In the genomic region with DNA sequence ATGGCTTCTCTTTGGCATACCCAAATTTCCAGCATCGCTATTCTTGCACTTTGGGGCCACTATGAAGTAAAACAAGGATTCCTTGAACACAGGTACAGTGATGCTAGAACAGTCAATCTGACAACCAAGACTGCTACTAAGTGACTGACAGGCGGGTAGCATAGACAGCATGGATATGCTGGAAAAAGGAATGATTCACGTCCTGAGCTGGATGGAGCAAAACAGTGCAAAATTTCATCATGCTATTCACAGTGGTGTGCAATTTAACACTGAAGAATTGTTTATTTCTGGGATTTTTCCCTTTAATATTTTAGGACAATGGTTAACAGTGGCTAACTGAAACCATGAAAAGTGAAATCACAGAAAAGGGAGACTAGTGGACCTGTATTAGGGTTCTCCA, we compare ENCODE assay signal across 23 cellular contexts.
"Had no signal": no experiment of that assay in that cellular context is flagged by ENCODE, and none has a peak within 500 bp of the region (broad histone marks: within the 10 kb centered on the region; RNA-seq: fewer than 3 reads in every experiment).

No MANE protein-coding gene starts in this region.

- H3K4me1 ChIP-seq: adrenal gland, esophagus squamous epithelium, gastrocnemius medialis, tibial artery had no signal

- H3K4me3 ChIP-seq: adrenal gland, coronary artery, esophagus squamous epithelium, gastrocnemius medialis, lung, skin epidermis, tibial artery had no signal

- H3K36me3 ChIP-seq: adrenal gland, esophagus squamous epithelium, gastrocnemius medialis, tibial artery, WERI-Rb-1 had no signal

- H3K9me3 ChIP-seq: adrenal gland, esophagus squamous epithelium, gastrocnemius medialis, tibial artery had no signal

- H3K4me3 Mint-ChIP-seq: activated CD4-positive, alpha-beta memory T cell treated with anti-CD3 and anti-CD28 coated beads, Interleukin-2, amount 10 ng/mL, durations not matched to agents 7 days and 5 days; activated CD4-positive, alpha-beta T cell treated with anti-CD3 and anti-CD28 coated beads for 36 hours; activated T-cell treated with anti-CD3 and anti-CD28 coated beads, Interleukin-2, amount 50 U/mL, for 24 hours; naive B cell had no signal

- H3K36me3 Mint-ChIP-seq: naive B cell had no signal

- H3K27me3 Mint-ChIP-seq: activated CD4-positive, alpha-beta memory T cell treated with anti-CD3 and anti-CD28 coated beads, Interleukin-2, amount 10 ng/mL, durations not matched to agents 7 days and 5 days; activated CD4-positive, alpha-beta T cell treated with anti-CD3 and anti-CD28 coated beads for 36 hours; activated T-cell treated with anti-CD3 and anti-CD28 coated beads, Interleukin-2, amount 50 U/mL, for 24 hours; naive B cell had no signal

- H3K27ac ChIP-seq: adrenal gland, coronary artery, esophagus squamous epithelium, gastrocnemius medialis, skin epidermis, tibial artery, WERI-Rb-1 had no signal

- H3K27ac Mint-ChIP-seq: activated CD4-positive, alpha-beta memory T cell treated with anti-CD3 and anti-CD28 coated beads, Interleukin-2, amount 10 ng/mL, durations not matched to agents 7 days and 5 days; activated CD4-positive, alpha-beta T cell treated with anti-CD3 and anti-CD28 coated beads for 36 hours; activated T-cell treated with anti-CD3 and anti-CD28 coated beads, Interleukin-2, amount 50 U/mL, for 24 hours; naive B cell had no signal

- ATAC-seq: activated CD4-positive, alpha-beta T cell treated with anti-CD3 and anti-CD28 coated beads for 36 hours; gastrocnemius medialis had no signal

- H3K27me3 ChIP-seq: adrenal gland, esophagus squamous epithelium, gastrocnemius medialis, tibial artery had no signal

- H3K4me1 Mint-ChIP-seq: activated CD4-positive, alpha-beta memory T cell treated with anti-CD3 and anti-CD28 coated beads, Interleukin-2, amount 10 ng/mL, durations not matched to agents 7 days and 5 days; activated CD4-positive, alpha-beta T cell treated with anti-CD3 and anti-CD28 coated beads for 36 hours; naive B cell had no signal

- FAIRE-seq: urothelium cell line had no signal

- DNase-seq: activated CD4-positive, alpha-beta memory T cell treated with anti-CD3 and anti-CD28 coated beads, Interleukin-2, amount 10 ng/mL, durations not matched to agents 7 days and 5 days; activated CD4-positive, alpha-beta T cell treated with anti-CD3 and anti-CD28 coated beads for 36 hours; activated effector memory CD4-positive, alpha-beta T cell treated with Interleukin-2 at 50 U/mL for 16 hours; activated naive CD4-positive, alpha-beta T cell treated with anti-CD3 and anti-CD28 coated beads, Interleukin-2, amount 50 U/mL, for 16 hours; activated T-cell treated with anti-CD3 and anti-CD28 coated beads, Interleukin-2, amount 50 U/mL, for 24 hours; adrenal gland; caudate nucleus; esophagus squamous epithelium; gastrocnemius medialis; islet precursor cell; naive B cell; retina; stimulated activated CD4-positive, alpha-beta T cell treated with anti-CD3 and anti-CD28 coated beads, Interleukin-15, amount 100 ng/mL, for 24 hours; stimulated activated CD4-positive, alpha-beta T cell treated with anti-CD3 and anti-CD28 coated beads, Interleukin-4, amount 100 ng/mL, for 1 hour; stimulated activated naive CD4-positive, alpha-beta T cell; T-helper 1 cell; T1000; tibial artery; WERI-Rb-1 had no signal
